Comparison of ENCODE assay signal across 9 cellular contexts in the genomic region with DNA sequence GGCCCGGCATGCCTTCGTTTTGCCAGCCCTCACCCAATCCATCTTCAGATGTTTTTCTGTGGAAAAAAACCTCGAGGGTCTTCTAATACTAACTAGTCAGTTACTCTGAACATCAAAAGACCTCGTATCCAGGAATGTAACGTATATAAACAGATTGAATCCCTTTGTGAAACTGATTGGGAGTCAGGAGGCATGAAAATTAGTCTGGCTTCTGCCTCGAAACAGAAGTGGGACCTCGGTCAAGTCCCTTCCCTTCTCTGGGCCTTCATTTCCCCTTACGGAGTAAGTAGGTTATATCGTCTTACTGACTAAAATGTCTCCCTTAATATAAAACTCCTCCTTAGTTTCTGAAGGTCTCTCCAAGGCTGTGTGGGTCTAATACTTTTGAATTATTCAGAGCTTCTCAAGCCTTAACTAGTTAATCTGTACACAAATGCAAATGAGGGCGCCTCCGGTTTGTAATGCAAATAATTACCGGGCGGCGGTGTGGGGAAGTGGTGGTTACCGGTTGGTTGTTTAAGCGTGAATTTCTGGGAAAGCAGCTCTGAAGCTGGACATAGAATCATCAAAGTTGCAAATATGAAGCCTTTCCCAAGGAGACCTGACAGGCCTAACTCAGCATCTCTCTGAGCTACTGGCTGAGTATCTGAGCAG. TPM values are rescaled to one million over a fixed set of nuclear protein-coding genes. Genes with fewer than 3 reads are reported as not detected.
DNase-seq lines count a peak whose midpoint lies in the region; ATAC-seq, FAIRE-seq and TF ChIP-seq lines count a peak whose summit lies in the region.
"Had no signal": no experiment of that assay in that cellular context is flagged by ENCODE, and none has a peak within 500 bp of the region (broad histone marks: within the 10 kb centered on the region; RNA-seq: fewer than 3 reads in every experiment).

No MANE protein-coding gene starts in this region.

- H3K9ac ChIP-seq in SU-DHL-6 (ENCODE audit: low read length) = peak overlapping the region; percentile 21; the same call in 1 of the 2 replicates

- no peak for ATAC-seq in A549
- peak; percentile 58 for ATAC-seq in HG03025 (IDR thresholded peaks at IDR 0.05; ENCODE audit: low FRiP score, unreplicated experiment)

- peak; percentile 36 for FAIRE-seq in A549 (lab: Jason Lieb, UNC)
- peak; percentile 98 for FAIRE-seq in GM19239 (lab: Jason Lieb, UNC)

- TF ChIP-seq POLR2A in A549 (IDR thresholded peaks at IDR 0.05; ENCODE audit: low read length) = no peak

- no peaks in the 10 kb centered on the region for H3K36me3 ChIP-seq in SU-DHL-6 (ENCODE audit: low read length)
- H3K36me3 ChIP-seq in SJCRH30 = no peaks in the 10 kb centered on the region

- POLR2A ChIA-PET in A549 (lab: Yijun Ruan, JAX) = no interaction called here

- H3K27me3 ChIP-seq in SU-DHL-6 (ENCODE audit: low read length) (no peaks in the 10 kb centered on the region), SJCRH30 (no peaks in the 10 kb centered on the region)

- H3K4me3 ChIP-seq in A549 = no peak overlapping the region
- no peak overlapping the region for H3K4me3 ChIP-seq in SU-DHL-6 (ENCODE audit: insufficient read depth, low read length, poor library complexity, severe bottlenecking)
- no peak overlapping the region for H3K4me3 ChIP-seq in SJCRH30

- H3K9me3 ChIP-seq in A549 (no peaks in the 10 kb centered on the region), SU-DHL-6 (ENCODE audit: insufficient read depth, low read length) (no peaks in the 10 kb centered on the region), SJCRH30 (replicated peaks) (no peaks in the 10 kb centered on the region)

- CTCF ChIA-PET in A549 (lab: Yijun Ruan, JAX) = interaction anchor here (0.9 kb wide), 1 partner anchor 112 kb away, joined by 3 read pairs; no protein-coding TSS in a partner anchor

- no peaks in the 10 kb centered on the region for H3K4me1 ChIP-seq in A549
- H3K4me1 ChIP-seq in SJCRH30 = peaks cover 13% of the 10 kb centered on the region

- H3K79me2 ChIP-seq in SU-DHL-6 (ENCODE audit: insufficient read depth, low read length) = no peaks in the 10 kb centered on the region

- H3F3A ChIP-seq in SU-DHL-6 (ENCODE audit: insufficient read depth) = peaks cover 18% of the 10 kb centered on the region

- no peak for TF ChIP-seq EP300 in A549 (IDR thresholded peaks at IDR 0.05)

- H3K27ac ChIP-seq in A549 = no peak overlapping the region
- peak overlapping the region; percentile 67; the same call in 1 of the 2 replicates for H3K27ac ChIP-seq in SU-DHL-6 (ENCODE audit: low read depth, low read length)
- H3K27ac ChIP-seq in SJCRH30 = no peak overlapping the region

- H3K4me2 ChIP-seq in A549 = no peak overlapping the region
- peak overlapping the region; percentile 62 for H3K4me2 ChIP-seq in SU-DHL-6 (ENCODE audit: low read depth, low read length, poor library complexity, severe bottlenecking)

- no peak for TF ChIP-seq CTCF in A549 (IDR thresholded peaks at IDR 0.05)
- TF ChIP-seq CTCF in SU-DHL-6 (IDR thresholded peaks at IDR 0.05; ENCODE audit: insufficient read depth, low read length, poor library complexity, severe bottlenecking) = no peak

- no peaks in the 10 kb centered on the region for H4K20me1 ChIP-seq in SU-DHL-6 (ENCODE audit: low read depth, low read length)

- H3K9me2 ChIP-seq in SU-DHL-6 (replicated peaks; ENCODE audit: insufficient read depth, low read length) = no peaks in the 10 kb centered on the region

- TF ChIP-seq RAD21 in A549 (conservative IDR thresholded peaks at IDR 0.05 in 1 of 2, IDR thresholded peaks at IDR 0.05 in 1 of 2) = no peak

- no peak for DNase-seq in A549 (ENCODE audit: low read depth in 1 of 2, low spot score in 1 of 2)
- no peak for DNase-seq in GM19239 (ENCODE audit: insufficient read length, low spot score)
- DNase-seq in stimulated activated CD4-positive, alpha-beta T cell treated with anti-CD3 and anti-CD28 coated beads, Interleukin-15, amount 100 ng/mL, for 24 hours = no peak
- no peak for DNase-seq in NCI-H446 (lab: John Stamatoyannopoulos, UW)
- no peak for DNase-seq in NCI-H187 (lab: John Stamatoyannopoulos, UW)
- no peak for DNase-seq in SJCRH30
- DNase-seq: activated T-cell treated with anti-CD3 and anti-CD28 coated beads, Interleukin-2, amount 50 U/mL, for 48 hours had no signal

- H2AFZ ChIP-seq in SU-DHL-6 (ENCODE audit: low read depth, low read length, severe bottlenecking) = no peak overlapping the region

- 75% methylated on average over 16 of the region's 16 CpGs for WGBS in A549 (ENCODE audit: missing lambda C conversion rate)

TF ChIP-seq in A549, 52 proteins besides CTCF, POLR2A, EP300 and RAD21:
- TF ChIP-seq FOXS1 (CRISPR knock-in tag; IDR thresholded peaks at IDR 0.05) (no peak), CHD4 (IDR thresholded peaks at IDR 0.05; ENCODE audit: borderline replicate concordance) (no peak), EHMT2 (IDR thresholded peaks at IDR 0.05; ENCODE audit: low read depth) (no peak), ZFP36 (IDR thresholded peaks at IDR 0.05; ENCODE audit: borderline replicate concordance, partially characterized antibody) (no peak), ZC3H11A (IDR thresholded peaks at IDR 0.05) (no peak), POLR2AphosphoS2 (conservative IDR thresholded peaks at IDR 0.05; ENCODE audit: low read length) (no peak), CBX8 (IDR thresholded peaks at IDR 0.05) (no peak), GATA3 (IDR thresholded peaks at IDR 0.05; ENCODE audit: borderline replicate concordance) (no peak), HEYL (CRISPR knock-in tag; IDR thresholded peaks at IDR 0.05) (no peak), HMGXB4 (CRISPR knock-in tag; IDR thresholded peaks at IDR 0.05; ENCODE audit: borderline replicate concordance) (no peak), TP53 (CRISPR knock-in tag; IDR thresholded peaks at IDR 0.05) (no peak), USF2 (IDR thresholded peaks at IDR 0.05) (no peak), ESRRA (IDR thresholded peaks at IDR 0.05; ENCODE audit: borderline replicate concordance, low read length) (no peak), SREBF2 (IDR thresholded peaks at IDR 0.05) (no peak)
- TF ChIP-seq, protein P1, sequence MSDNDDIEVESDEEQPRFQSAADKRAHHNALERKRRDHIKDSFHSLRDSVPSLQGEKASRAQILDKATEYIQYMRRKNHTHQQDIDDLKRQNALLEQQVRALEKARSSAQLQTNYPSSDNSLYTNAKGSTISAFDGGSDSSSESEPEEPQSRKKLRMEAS (IDR thresholded peaks at IDR 0.05) = no peak
- TF ChIP-seq, protein P2, sequence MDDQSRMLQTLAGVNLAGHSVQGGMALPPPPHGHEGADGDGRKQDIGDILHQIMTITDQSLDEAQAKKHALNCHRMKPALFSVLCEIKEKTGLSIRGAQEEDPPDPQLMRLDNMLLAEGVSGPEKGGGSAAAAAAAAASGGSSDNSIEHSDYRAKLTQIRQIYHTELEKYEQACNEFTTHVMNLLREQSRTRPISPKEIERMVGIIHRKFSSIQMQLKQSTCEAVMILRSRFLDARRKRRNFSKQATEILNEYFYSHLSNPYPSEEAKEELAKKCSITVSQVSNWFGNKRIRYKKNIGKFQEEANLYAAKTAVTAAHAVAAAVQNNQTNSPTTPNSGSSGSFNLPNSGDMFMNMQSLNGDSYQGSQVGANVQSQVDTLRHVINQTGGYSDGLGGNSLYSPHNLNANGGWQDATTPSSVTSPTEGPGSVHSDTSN (IDR thresholded peaks at IDR 0.05) = no peak
TF ChIP-seq in A549: peak in this region for 0.

RNA-seq across cellular contexts. Expression of gene NKRF, which starts 11.4 kb away (rescaled TPM):
- polyA plus RNA-seq in A549 (2011; rRNA removed) (14.2 and 16.2 TPM in 2 replicates), A549 (2017; fragmentation: RNase III; extraction: RNeasy Plus Mini Kit Qiagen cat#74134 plus additional on column Dnase treatment) (13.8 to 14.7 TPM (median 14.3 TPM) in 3 replicates)
- 4.9 and 5.7 TPM in 2 replicates for polyA plus RNA-seq in A549 (2012; cell fraction: cytosol; rRNA removed)
- polyA plus RNA-seq in A549 (2012; cell fraction: nucleus; rRNA removed) = 6.3 and 8.9 TPM in 2 replicates
- 6.7 and 8.2 TPM in 2 replicates for polyA minus RNA-seq in A549 (2011; rRNA and poly(A)+ RNA removed)
- total RNA-seq in SJCRH30 (2014; rRNA removed; shearing (Covaris generic)) = 27.7 and 27.8 TPM in 2 replicates

RNA-seq across cellular contexts. Expression of gene UBE2A, which starts 43.3 kb away (rescaled TPM):
- polyA plus RNA-seq in A549 (2011; rRNA removed) (109 and 113 TPM in 2 replicates), A549 (2017; fragmentation: RNase III; extraction: RNeasy Plus Mini Kit Qiagen cat#74134 plus additional on column Dnase treatment) (129 to 136 TPM (median 131 TPM) in 3 replicates)
- polyA plus RNA-seq in A549 (2012; cell fraction: cytosol; rRNA removed) = 60.6 and 82.3 TPM in 2 replicates
- 43.8 and 58.3 TPM in 2 replicates for polyA plus RNA-seq in A549 (2012; cell fraction: nucleus; rRNA removed)
- 24.8 and 31.3 TPM in 2 replicates for polyA minus RNA-seq in A549 (2011; rRNA and poly(A)+ RNA removed)
- total RNA-seq in SJCRH30 (2014; rRNA removed; shearing (Covaris generic)) = 85.1 and 90.5 TPM in 2 replicates

RNA-seq across cellular contexts. Expression of gene STEEP1, which starts 52.4 kb away (rescaled TPM):
- polyA plus RNA-seq in A549 (2011; rRNA removed) = 35.9 and 40.7 TPM in 2 replicates
- 14.7 and 16.5 TPM in 2 replicates for polyA plus RNA-seq in A549 (2012; cell fraction: cytosol; rRNA removed)
- 10.9 and 17.3 TPM in 2 replicates for polyA plus RNA-seq in A549 (2012; cell fraction: nucleus; rRNA removed)
- 36.6 to 37.8 TPM (median 37.3 TPM) in 3 replicates for polyA plus RNA-seq in A549 (2017; fragmentation: RNase III; extraction: RNeasy Plus Mini Kit Qiagen cat#74134 plus additional on column Dnase treatment)
- polyA minus RNA-seq in A549 (2011; rRNA and poly(A)+ RNA removed) = 21.8 and 28.7 TPM in 2 replicates
- 88.9 and 91.5 TPM in 2 replicates for total RNA-seq in SJCRH30 (2014; rRNA removed; shearing (Covaris generic))
